8 cellular contexts compared by ENCODE assay signal in genomic region chr14:35826952-35827416, GRCh38. TPM values are rescaled to one million over a fixed set of nuclear protein-coding genes. Genes with fewer than 3 reads are reported as not detected.
DNase-seq lines count a peak whose midpoint lies in the region; ATAC-seq and TF ChIP-seq lines count a peak whose summit lies in the region.

No MANE protein-coding gene starts in this region.

- H3K4me3 Mint-ChIP-seq in activated T-cell treated with anti-CD3 and anti-CD28 coated beads, Interleukin-2, amount 50 U/mL, for 4 hours, result peak overlapping the region; percentile 91

- H3K4me3 ChIP-seq in lower leg skin (ENCODE audit: low read depth, poor library complexity, severe bottlenecking), result peak overlapping the region; percentile 61
- H3K4me3 ChIP-seq in tibial nerve, result peak overlapping the region; percentile 61 to 97 (median 82)

- H3K36me3 Mint-ChIP-seq in activated T-cell treated with anti-CD3 and anti-CD28 coated beads, Interleukin-2, amount 50 U/mL, for 4 hours (ENCODE audit: insufficient read depth), result no peaks in the 10 kb centered on the region

- peaks cover 0 to 8% (median 0%) of the 10 kb centered on the region in 3 donors for H3K36me3 ChIP-seq in tibial nerve

- WGBS in lower leg skin, 2 donors, result 2 to 3% methylated on average over 11 of the region's 11 CpGs
- 2 to 3% methylated on average over 11 of the region's 11 CpGs for WGBS in tibial nerve, 2 donors

- TF ChIP-seq POLR2A in lower leg skin (IDR thresholded peaks at IDR 0.05) (no peak), tibial nerve (IDR thresholded peaks at IDR 0.05) (no peak)

- intact Hi-C loops in lower leg skin (cut with DNase I; ENCODE audit: low total_unique reads), result no loop called here
- intact Hi-C loops in sciatic nerve (cut with DNase I), result no loop called here

- no peaks in the 10 kb centered on the region for H3K9me3 ChIP-seq in tibial nerve

- no peaks in the 10 kb centered on the region for H3K9me3 Mint-ChIP-seq in activated T-cell treated with anti-CD3 and anti-CD28 coated beads, Interleukin-2, amount 50 U/mL, for 4 hours

- peak overlapping the region; percentile 99 for H3K27ac ChIP-seq in angular gyrus (ENCODE audit: low read depth, low read length)
- peak overlapping the region; percentile 97 to 100 (median 98) for H3K27ac ChIP-seq in tibial nerve

- TF ChIP-seq EP300 in tibial nerve (IDR thresholded peaks at IDR 0.05), result no peak

- ATAC-seq in activated T-cell treated with anti-CD3 and anti-CD28 coated beads, Interleukin-2, amount 50 U/mL, for 4 hours, result no peak
- no peak for ATAC-seq in sciatic nerve

- peaks cover 20% of the 10 kb centered on the region for H3K4me1 Mint-ChIP-seq in activated T-cell treated with anti-CD3 and anti-CD28 coated beads, Interleukin-2, amount 50 U/mL, for 4 hours (ENCODE audit: low read depth)

- no peaks in the 10 kb centered on the region for H3K27me3 Mint-ChIP-seq in activated T-cell treated with anti-CD3 and anti-CD28 coated beads, Interleukin-2, amount 50 U/mL, for 4 hours (ENCODE audit: low read depth)

- peaks cover 0 to 15% (median 3%) of the 10 kb centered on the region in 4 donors for H3K4me1 ChIP-seq in tibial nerve

- TF ChIP-seq CTCF in lower leg skin (IDR thresholded peaks at IDR 0.05), result no peak
- no peak for TF ChIP-seq CTCF in tibial nerve (IDR thresholded peaks at IDR 0.05)

- no peaks in the 10 kb centered on the region for H3K27me3 ChIP-seq in tibial nerve

- no peak for DNase-seq in activated T-cell treated with anti-CD3 and anti-CD28 coated beads, Interleukin-2, amount 50 U/mL, for 4 hours
- no peak for DNase-seq in activated T-cell treated with anti-CD3 and anti-CD28 coated beads, Interleukin-2, amount 50 U/mL, for 1 hour
- DNase-seq in lower leg skin (ENCODE audit: low spot score in 2 of 2) (no peak), tibial nerve (ENCODE audit: low spot score in 2 of 2) (no peak), NCI-H1694 (lab: John Stamatoyannopoulos, UW) (no peak), cerebellar cortex (ENCODE audit: low spot score) (no peak), sciatic nerve (ENCODE audit: low spot score) (no peak)

RNA-seq across cellular contexts. Expression of gene BRMS1L, which starts 0.8 kb away (rescaled TPM):
- 1 to 10 TPM; 7.1 to 7.6 (median 7.3) TPM for total RNA-seq in activated T-cell treated with anti-CD3 and anti-CD28 coated beads, Interleukin-2, amount 50 U/mL, for 4 hours
- 1 to 10 TPM; 2.7 to 5.8 (median 4.1) TPM for total RNA-seq in lower leg skin
- 10 to 100 TPM in 1 of 4 donors, 1 to 10 TPM in 3; 4.8 to 11.7 (median 8.3) TPM for total RNA-seq in tibial nerve
- total RNA-seq in sciatic nerve, result 12.1 TPM

RNA-seq across cellular contexts. Expression of gene RALGAPA1, which starts 17.9 kb away (rescaled TPM):
- 10 to 100 TPM; 37.3 to 44.2 (median 41.9) TPM for total RNA-seq in activated T-cell treated with anti-CD3 and anti-CD28 coated beads, Interleukin-2, amount 50 U/mL, for 4 hours
- total RNA-seq in lower leg skin (10 to 100 TPM; 48.4 to 56.9 (median 50.2) TPM), tibial nerve (100 to 1,000 TPM in 2 of 4 donors, 10 to 100 TPM in 2; 81.9 to 113 (median 99.6) TPM), sciatic nerve (127 TPM)
